In the genomic region with DNA sequence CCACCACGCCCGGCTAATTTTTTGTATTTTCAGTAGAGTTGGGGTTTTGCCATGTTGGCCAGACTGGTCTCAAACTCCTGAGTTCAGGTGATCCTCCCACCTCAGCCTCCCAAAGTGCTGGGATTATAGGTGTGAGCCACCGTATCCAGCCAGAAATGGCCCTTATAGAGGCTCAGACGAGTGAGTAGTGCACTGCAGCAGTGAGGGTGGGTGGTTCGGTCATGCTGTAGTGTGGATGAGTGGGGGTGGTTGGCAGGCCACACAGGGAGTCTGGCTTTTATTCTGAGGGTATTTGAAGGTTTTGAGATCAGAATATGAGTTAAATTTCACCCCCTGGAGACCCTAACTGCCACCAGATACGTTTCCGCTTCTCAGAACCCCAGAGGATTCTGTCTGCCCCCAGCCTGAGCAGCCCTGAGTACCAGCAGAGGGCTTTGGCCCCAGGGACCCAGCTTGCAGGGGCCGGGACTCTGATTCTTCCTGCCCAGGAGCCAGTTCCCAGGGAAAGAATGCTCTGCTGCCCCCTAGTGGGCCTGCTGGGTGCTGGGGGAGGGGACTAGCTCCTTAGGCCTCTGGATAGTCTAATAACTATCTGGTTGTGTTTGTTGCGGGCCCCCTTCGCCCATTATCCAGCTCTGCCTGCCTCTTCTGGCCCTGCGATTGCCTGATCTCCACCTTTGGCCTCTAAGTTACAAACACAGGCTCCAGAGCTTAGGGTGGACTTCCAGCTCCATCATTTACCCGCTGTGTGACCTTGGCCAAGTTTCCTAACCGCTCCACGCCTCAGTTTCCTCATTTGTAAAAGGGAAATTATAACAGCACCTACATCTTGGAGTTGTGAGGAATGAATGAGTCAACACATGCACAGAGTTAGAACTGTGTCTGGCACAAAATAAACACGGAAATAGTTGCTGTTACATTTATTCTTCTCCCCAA, we compare ENCODE assay signal across 8 cellular contexts. TPM values are rescaled to one million over a fixed set of nuclear protein-coding genes. Genes with fewer than 3 reads are reported as not detected.
A peak's percentile ranks its signal among the peaks of the same experiment; 100 is the strongest.
DNase-seq lines count a peak whose midpoint lies in the region; ATAC-seq, FAIRE-seq and TF ChIP-seq lines count a peak whose summit lies in the region.

No MANE protein-coding gene starts in this region.

- peaks cover 38% of the 10 kb centered on the region for H3K4me1 Mint-ChIP-seq in activated naive CD4-positive, alpha-beta T cell treated with anti-CD3 and anti-CD28 coated beads for 36 hours (ENCODE audit: low read depth)

- TF ChIP-seq EP300 in SK-N-SH (IDR thresholded peaks at IDR 0.05; ENCODE audit: borderline replicate concordance in 1 of 2, low read depth in 1 of 2, low read length in 1 of 2), result no peak; a peak in 1 of 4 replicates

- H3K4me1 ChIP-seq in SK-N-SH (ENCODE audit: control insufficient read depth in 1 of 2, insufficient read depth in 2 of 2, low read depth in 1 of 2, low read length in 1 of 2), result peaks cover 11 to 15% of the 10 kb centered on the region in 2 experiments; a peak in 2 of 4 replicates
- H3K4me1 ChIP-seq in pancreas, result peaks cover 18 to 28% (median 21%) of the 10 kb centered on the region in 3 donors
- H3K4me1 ChIP-seq in thoracic aorta (ENCODE audit: control insufficient read depth in 1 of 2, low read depth in 2 of 2), result peaks cover 14 to 28% of the 10 kb centered on the region in 2 donors

- TF ChIP-seq RAD21 in SK-N-SH (IDR thresholded peaks at IDR 0.05; ENCODE audit: low read length), result peak; percentile 88

- H3K27ac ChIP-seq in SK-N-SH (ENCODE audit: low read depth in 2 of 2, low read length in 1 of 2) (peak overlapping the region; percentile 8 to 43), pancreas (peak overlapping the region in 2 of 4 donors; percentile 47 to 62), thoracic aorta (peak overlapping the region; percentile 26 to 42)

- H4K20me1 ChIP-seq in SK-N-SH (ENCODE audit: insufficient read depth), result no peaks in the 10 kb centered on the region

- H3K9me3 ChIP-seq in SK-N-SH (no peaks in the 10 kb centered on the region), pancreas (no peaks in the 10 kb centered on the region), thoracic aorta (no peaks in the 10 kb centered on the region)

- no peaks in the 10 kb centered on the region for H3K9me2 ChIP-seq in SK-N-SH

- no peaks in the 10 kb centered on the region for H3K27me3 ChIP-seq in SK-N-SH (ENCODE audit: insufficient read depth)
- no peaks in the 10 kb centered on the region for H3K27me3 ChIP-seq in pancreas
- no peaks in the 10 kb centered on the region for H3K27me3 ChIP-seq in thoracic aorta (replicated peaks; ENCODE audit: insufficient read depth)

- ATAC-seq in GM21423 (IDR thresholded peaks at IDR 0.05; ENCODE audit: unreplicated experiment), result peak; percentile 47
- ATAC-seq in pancreas, result peak; percentile 55 to 81 (median 72)
- ATAC-seq in thoracic aorta (ENCODE audit: insufficient number of reproducible peaks, low FRiP score, low read depth), result no peak

- 47% methylated on average over 14 of the region's 15 CpGs for WGBS in SK-N-SH (ENCODE audit: low lambda C conversion rate)
- 31 to 43% methylated on average over 15 of the region's 15 CpGs for WGBS in pancreas, 2 donors

- no peak overlapping the region for H3K9ac ChIP-seq in SK-N-SH

- H3K36me3 ChIP-seq in SK-N-SH (replicated peaks in 1 of 2; ENCODE audit: control insufficient read depth in 1 of 2, insufficient read depth in 2 of 2, low read length in 1 of 2) (peaks cover 12 to 14% of the 10 kb centered on the region in 2 experiments), pancreas (no peaks in the 10 kb centered on the region), thoracic aorta (peaks cover 9% of the 10 kb centered on the region)

- H3K9me3 Mint-ChIP-seq in activated naive CD4-positive, alpha-beta T cell treated with anti-CD3 and anti-CD28 coated beads for 36 hours, result no peaks in the 10 kb centered on the region

- CTCF ChIA-PET in SK-N-SH (lab: Yijun Ruan, JAX), result interaction anchor here (0.6 to 4.8 kb wide), 27 partner anchors 9 to 318 kb away, joined by 3 to 38 read pairs (median 7); partner anchors contain the start of genes CD2BP2, DCTPP1, TBX6 and ZNF48
- CTCF ChIA-PET in activated naive CD4-positive, alpha-beta T cell treated with anti-CD3 and anti-CD28 coated beads for 36 hours (lab: Charles Lee), result interaction anchor here (0.6 to 4.6 kb wide), 33 partner anchors 9 to 320 kb away, joined by 3 to 27 read pairs (median 4); partner anchors contain the start of genes DCTPP1, SEPTIN1, ZNF48 and ZNF689

- H3K27ac Mint-ChIP-seq in activated naive CD4-positive, alpha-beta T cell treated with anti-CD3 and anti-CD28 coated beads for 36 hours, result peak overlapping the region; percentile 71

- H3F3A ChIP-seq in SK-N-SH (replicated peaks; ENCODE audit: insufficient read depth), result peaks cover 18% of the 10 kb centered on the region

- no peak for TF ChIP-seq POLR2A in NB4 (IDR thresholded peaks at IDR 0.05; ENCODE audit: extremely low read depth, insufficient read length)

- no peaks in the 10 kb centered on the region for H3K27me3 Mint-ChIP-seq in activated naive CD4-positive, alpha-beta T cell treated with anti-CD3 and anti-CD28 coated beads for 36 hours (ENCODE audit: low read depth)

- no peak overlapping the region for H3K4me3 Mint-ChIP-seq in activated naive CD4-positive, alpha-beta T cell treated with anti-CD3 and anti-CD28 coated beads for 36 hours

- intact Hi-C loops in activated naive CD4-positive, alpha-beta T cell treated with anti-CD3 and anti-CD28 coated beads for 36 hours (cut with micrococcal nuclease), result loop anchor here (1.0 kb wide), 2 partner anchors 9 to 317 kb away; no protein-coding TSS in a partner anchor
- intact Hi-C loops in pancreas (cut with DNase I), result no loop called here

- peak overlapping the region; percentile 97; the same call in 1 of the 2 replicates for H3K4me2 ChIP-seq in SK-N-SH

- H3K4me3 ChIP-seq in AG10803 (ENCODE audit: low read length) (no peak overlapping the region), NB4 (ENCODE audit: low read depth, low read length) (peak overlapping the region; percentile 38), SK-N-SH (ENCODE audit: low read depth in 2 of 2, low read length in 1 of 2) (peak overlapping the region in 1 of 2 experiments; percentile 24; a peak in 1 of 4 replicates), pancreas (no peak overlapping the region), thoracic aorta (peak overlapping the region; percentile 20)

- H2AFZ ChIP-seq in SK-N-SH (ENCODE audit: low read depth), result no peak overlapping the region

- FAIRE-seq in pancreas (lab: Jason Lieb, UNC), result no peak

- POLR2A ChIA-PET in SK-N-SH (lab: Yijun Ruan, JAX), result interaction anchor here (0.5 to 1.9 kb wide), 9 partner anchors 8 to 472 kb away, joined by 3 to 12 read pairs (median 4); partner anchors contain the start of gene ZNF48

- H3K36me3 Mint-ChIP-seq in activated naive CD4-positive, alpha-beta T cell treated with anti-CD3 and anti-CD28 coated beads for 36 hours (ENCODE audit: low read depth), result peaks cover 12% of the 10 kb centered on the region

- peaks cover 36% of the 10 kb centered on the region for H3K79me2 ChIP-seq in SK-N-SH (ENCODE audit: insufficient read depth)

- peak; percentile 77 for DNase-seq in AG10803 (ENCODE audit: low read depth)
- DNase-seq in NB4 (ENCODE audit: low read depth), result peak; percentile 92
- DNase-seq in SK-N-SH, result peak; percentile 91
- peak; percentile 97 for DNase-seq in activated naive CD4-positive, alpha-beta T cell treated with anti-CD3 and anti-CD28 coated beads for 36 hours
- peak; percentile 88 for DNase-seq in germinal center (ENCODE audit: low spot score)
- peak; percentile 86 to 99 (median 94) for DNase-seq in pancreas
- DNase-seq in thoracic aorta (ENCODE audit: low spot score), result peak; percentile 68

- peak; percentile 93 for TF ChIP-seq CTCF in AG10803 (conservative IDR thresholded peaks at IDR 0.05; ENCODE audit: low read length)
- TF ChIP-seq CTCF in NB4 (IDR thresholded peaks at IDR 0.05; ENCODE audit: low read depth, low read length), result peak; percentile 90
- TF ChIP-seq CTCF in SK-N-SH (IDR thresholded peaks at IDR 0.05), result peak; percentile 93
- TF ChIP-seq CTCF in pancreas (IDR thresholded peaks at IDR 0.05), result peak; percentile 91 to 97 (median 96)
- peak; percentile 92 for TF ChIP-seq CTCF in thoracic aorta (IDR thresholded peaks at IDR 0.05)

RNA-seq across cellular contexts. Expression of gene ZNF771, which starts 2.0 kb away (rescaled TPM):
- 20.4 and 21.7 TPM in 2 replicates for polyA plus RNA-seq in SK-N-SH (2012; rRNA removed)
- 13.5 and 14.9 TPM in 2 replicates for polyA plus RNA-seq in SK-N-SH (2012; cell fraction: cytosol; rRNA removed)
- 35.9 and 52.3 TPM in 2 replicates for polyA plus RNA-seq in SK-N-SH (2012; cell fraction: nucleus; rRNA removed)
- total RNA-seq in activated naive CD4-positive, alpha-beta T cell treated with anti-CD3 and anti-CD28 coated beads for 36 hours, result 1 to 10 TPM; 3.4 to 4.7 TPM
- 1 to 10 TPM; 1.5 to 5.0 (median 3.1) TPM for total RNA-seq in pancreas
- 1 to 10 TPM; 3.0 to 3.8 TPM for polyA plus RNA-seq in pancreas
- 10 to 100 TPM; 21.8 to 25.7 TPM for total RNA-seq in thoracic aorta

RNA-seq across cellular contexts. Expression of gene ZNF48, which starts 14.2 kb away (rescaled TPM):
- 7.9 and 8.8 TPM in 2 replicates for polyA plus RNA-seq in SK-N-SH (2012; rRNA removed)
- 7.3 and 7.6 TPM in 2 replicates for polyA plus RNA-seq in SK-N-SH (2012; cell fraction: cytosol; rRNA removed)
- polyA plus RNA-seq in SK-N-SH (2012; cell fraction: nucleus; rRNA removed), result 14.8 and 17.0 TPM in 2 replicates
- 1 to 10 TPM; 5.3 to 6.0 TPM for total RNA-seq in activated naive CD4-positive, alpha-beta T cell treated with anti-CD3 and anti-CD28 coated beads for 36 hours
- total RNA-seq in pancreas, result 1 to 10 TPM; 4.0 to 6.5 (median 4.6) TPM
- 1 to 10 TPM; 3.1 to 5.0 TPM for polyA plus RNA-seq in pancreas
- total RNA-seq in thoracic aorta, result 10 to 100 TPM; 10.9 to 11.1 TPM

RNA-seq across cellular contexts. Expression of gene DCTPP1, which starts 20.4 kb away (rescaled TPM):
- polyA plus RNA-seq in SK-N-SH (2012; rRNA removed) (78.9 and 79.2 TPM in 2 replicates), pancreas (10 to 100 TPM; 12.2 to 16.9 TPM)
- 60.5 and 75.2 TPM in 2 replicates for polyA plus RNA-seq in SK-N-SH (2012; cell fraction: cytosol; rRNA removed)
- 28.6 and 40.1 TPM in 2 replicates for polyA plus RNA-seq in SK-N-SH (2012; cell fraction: nucleus; rRNA removed)
- 10 to 100 TPM; 69.9 to 73.0 TPM for total RNA-seq in activated naive CD4-positive, alpha-beta T cell treated with anti-CD3 and anti-CD28 coated beads for 36 hours
- total RNA-seq in pancreas (10 to 100 TPM; 12.2 to 20.7 (median 16.6) TPM), thoracic aorta (10 to 100 TPM; 16.7 to 24.0 TPM)

RNA-seq across cellular contexts. Expression of gene SEPTIN1, which starts 27.0 kb away (rescaled TPM):
- 0.13 and 0.25 TPM in 2 replicates for polyA plus RNA-seq in SK-N-SH (2012; rRNA removed)
- polyA plus RNA-seq in SK-N-SH (2012; cell fraction: cytosol; rRNA removed), result 0.35 and 0.43 TPM in 2 replicates
- 0.76 and 0.94 TPM in 2 replicates for polyA plus RNA-seq in SK-N-SH (2012; cell fraction: nucleus; rRNA removed)
- 100 to 1,000 TPM; 133 to 134 TPM for total RNA-seq in activated naive CD4-positive, alpha-beta T cell treated with anti-CD3 and anti-CD28 coated beads for 36 hours
- total RNA-seq in pancreas, result 1 to 10 TPM in 5 of 6 donors, under 1 TPM in 1; 0.63 to 1.8 (median 1.2) TPM
- polyA plus RNA-seq in pancreas, result 1 to 10 TPM; 2.1 to 3.3 TPM
- total RNA-seq in thoracic aorta, result 1 to 10 TPM; 3.0 to 4.2 TPM

RNA-seq across cellular contexts. Expression of gene MYL11, which starts 34.8 kb away (rescaled TPM):
- 0.23 TPM in 1 of 2 replicates, not detected in the other for polyA plus RNA-seq in SK-N-SH (2012; rRNA removed)
- polyA plus RNA-seq in SK-N-SH (2012; cell fraction: cytosol; rRNA removed), result not detected in 2 replicates
- 0.08 and 0.65 TPM in 2 replicates for polyA plus RNA-seq in SK-N-SH (2012; cell fraction: nucleus; rRNA removed)
- total RNA-seq in activated naive CD4-positive, alpha-beta T cell treated with anti-CD3 and anti-CD28 coated beads for 36 hours, result under 1 TPM; 0.67 to 0.86 TPM
- total RNA-seq in pancreas, result under 1 TPM in 3 of 6 donors, not detected in 3; 0.24 to 0.84 (median 0.38) TPM
- polyA plus RNA-seq in pancreas, result under 1 TPM; 0.30 to 0.31 TPM
- total RNA-seq in thoracic aorta, result under 1 TPM in 1 of 2 donors, not detected in 1; 0.81 TPM

Comparison
In these comparisons a context has a peak if more than half of its experiments do, and no peak if none do; other contexts are left out.
1. H3K4me3 ChIP-seq: peak in NB4 (single experiment) and thoracic aorta (single experiment); none in AG10803 (single experiment) and pancreas (0 of 4).
2. Peak in every context shown above with its lines, with median percentiles within 50 percentile points of each other: DNase-seq and CTCF ChIP-seq.